8 cellular contexts compared by ENCODE assay signal in genomic region chr4:162237676-162238075, GRCh38.
"Had no signal": no experiment of that assay in that cellular context is flagged by ENCODE, and none has a peak within 500 bp of the region (broad histone marks: within the 10 kb centered on the region; RNA-seq: fewer than 3 reads in every experiment).

No MANE protein-coding gene starts in this region.

- DNase-seq: GM23248, GOT3, H9, HCEC 1CT, KG1 had no signal

- H3K4me3 Mint-ChIP-seq: H9 had no signal

- FAIRE-seq: H54, HTR-8/SVneo, K562 had no signal

- ATAC-seq: K562 had no signal

- H3K4me3 ChIP-seq: GM23248, K562 had no signal

- H3K27ac ChIP-seq: GM23248 had no signal

- H3K27ac Mint-ChIP-seq: H9 had no signal
